Comparison of ENCODE assay signal across 10 cellular contexts in the genomic region with DNA sequence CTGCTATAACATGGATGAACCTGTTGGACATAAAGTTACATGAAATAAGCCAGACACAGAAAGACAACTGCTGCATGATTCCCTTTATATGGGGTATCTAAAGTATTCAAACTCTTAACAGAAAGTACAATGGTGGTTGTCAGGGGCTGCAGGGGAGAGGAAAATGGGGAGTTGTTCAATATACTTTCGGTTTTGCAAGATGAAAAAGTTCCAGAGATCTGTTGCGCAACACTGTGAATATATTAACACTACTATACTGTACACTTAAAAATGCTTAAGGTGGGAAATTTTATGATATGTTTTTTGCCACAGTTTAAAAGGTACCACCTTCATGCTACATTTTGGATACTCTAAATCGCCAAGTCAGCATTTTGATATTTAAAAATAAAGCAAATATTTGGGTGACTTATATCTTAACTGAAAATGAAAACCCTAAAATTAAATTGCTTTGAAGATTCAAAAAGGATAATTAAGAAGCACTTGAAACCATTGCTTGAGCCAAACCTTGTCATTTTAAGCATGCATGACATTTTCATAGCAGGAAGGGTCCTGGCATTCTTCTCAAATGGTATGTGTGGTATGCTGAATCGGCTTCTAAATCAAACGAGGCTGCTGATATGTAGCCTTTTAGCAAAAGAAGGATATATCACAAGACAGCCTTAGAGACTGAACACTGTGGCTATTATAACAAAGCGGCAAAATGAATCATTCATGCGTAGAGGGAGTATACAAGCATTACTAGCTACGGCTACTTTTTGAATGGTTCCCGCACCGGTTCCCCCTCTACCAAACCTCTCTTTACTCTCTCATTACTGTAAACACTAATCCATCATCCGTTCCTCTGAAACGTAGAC.
DNase-seq lines count a peak whose midpoint lies in the region; ATAC-seq and TF ChIP-seq lines count a peak whose summit lies in the region.
"Had no signal": no experiment of that assay in that cellular context is flagged by ENCODE, and none has a peak within 500 bp of the region (broad histone marks: within the 10 kb centered on the region; RNA-seq: fewer than 3 reads in every experiment).

No MANE protein-coding gene starts in this region.

- peaks cover 78% of the 10 kb centered on the region for H3K4me1 Mint-ChIP-seq in activated CD8-positive, alpha-beta memory T cell treated with anti-CD3 and anti-CD28 coated beads, Interleukin-2, amount 10 ng/mL, durations not matched to agents 7 days and 5 days
- peaks cover 24% of the 10 kb centered on the region for H3K4me1 Mint-ChIP-seq in activated B cell treated with CpG ODN at 0.5 μM for 24 hours
- peaks cover 47% of the 10 kb centered on the region for H3K4me1 Mint-ChIP-seq in nephron progenitor cell

- H3K36me3 Mint-ChIP-seq in activated CD8-positive, alpha-beta memory T cell treated with anti-CD3 and anti-CD28 coated beads, Interleukin-2, amount 10 ng/mL, durations not matched to agents 7 days and 5 days, result peaks cover 17% of the 10 kb centered on the region
- H3K36me3 Mint-ChIP-seq in activated B cell treated with CpG ODN at 0.5 μM for 24 hours (ENCODE audit: low read depth) (no peaks in the 10 kb centered on the region), nephron progenitor cell (ENCODE audit: low read depth) (peaks cover 36% of the 10 kb centered on the region)

- intact Hi-C loops in activated B cell treated with CpG ODN at 0.5 μM for 24 hours (cut with micrococcal nuclease), result loop anchor here (10.0 kb wide), 1 partner anchor 53 kb away; no protein-coding TSS in a partner anchor

- peak overlapping the region; percentile 95 for H3K27ac Mint-ChIP-seq in activated CD8-positive, alpha-beta memory T cell treated with anti-CD3 and anti-CD28 coated beads, Interleukin-2, amount 10 ng/mL, durations not matched to agents 7 days and 5 days
- H3K27ac Mint-ChIP-seq in activated B cell treated with CpG ODN at 0.5 μM for 24 hours (no peak overlapping the region), nephron progenitor cell (no peak overlapping the region)

- peaks cover 20% of the 10 kb centered on the region for H3K4me1 ChIP-seq in foreskin keratinocyte
- H3K4me1 ChIP-seq in thoracic aorta (ENCODE audit: control insufficient read depth in 1 of 2, low read depth in 2 of 2), result peaks cover 0 to 5% of the 10 kb centered on the region in 2 donors

- POLR2A ChIA-PET in activated B cell treated with CpG ODN at 0.5 μM for 24 hours (lab: Charles Lee), result no interaction called here

- no peaks in the 10 kb centered on the region for H3K9me3 Mint-ChIP-seq in activated CD8-positive, alpha-beta memory T cell treated with anti-CD3 and anti-CD28 coated beads, Interleukin-2, amount 10 ng/mL, durations not matched to agents 7 days and 5 days (ENCODE audit: low read depth)
- H3K9me3 Mint-ChIP-seq in activated B cell treated with CpG ODN at 0.5 μM for 24 hours, result no peaks in the 10 kb centered on the region
- H3K9me3 Mint-ChIP-seq in nephron progenitor cell, result peaks cover 52% of the 10 kb centered on the region

- H3K9me3 ChIP-seq in thoracic aorta, result no peaks in the 10 kb centered on the region

- H3K4me3 Mint-ChIP-seq in activated CD8-positive, alpha-beta memory T cell treated with anti-CD3 and anti-CD28 coated beads, Interleukin-2, amount 10 ng/mL, durations not matched to agents 7 days and 5 days, result peak overlapping the region; percentile 76
- H3K4me3 Mint-ChIP-seq in activated B cell treated with CpG ODN at 0.5 μM for 24 hours (peak overlapping the region; percentile 19), nephron progenitor cell (no peak overlapping the region)

- no peaks in the 10 kb centered on the region for H3K36me3 ChIP-seq in thoracic aorta

- no peaks in the 10 kb centered on the region for H3K27me3 Mint-ChIP-seq in activated CD8-positive, alpha-beta memory T cell treated with anti-CD3 and anti-CD28 coated beads, Interleukin-2, amount 10 ng/mL, durations not matched to agents 7 days and 5 days
- H3K27me3 Mint-ChIP-seq in activated B cell treated with CpG ODN at 0.5 μM for 24 hours, result no peaks in the 10 kb centered on the region
- no peaks in the 10 kb centered on the region for H3K27me3 Mint-ChIP-seq in nephron progenitor cell (ENCODE audit: low read depth, poor library complexity)

- peak overlapping the region; percentile 80 for H3K27ac ChIP-seq in foreskin keratinocyte
- peak overlapping the region; percentile 53 to 57 for H3K27ac ChIP-seq in thoracic aorta

- peak; percentile 45 for ATAC-seq in activated CD8-positive, alpha-beta memory T cell treated with anti-CD3 and anti-CD28 coated beads, Interleukin-2, amount 10 ng/mL, durations not matched to agents 7 days and 5 days
- ATAC-seq in activated B cell treated with CpG ODN at 0.5 μM for 24 hours (ENCODE audit: low read depth) (no peak), foreskin keratinocyte (peak; percentile 47), thoracic aorta (ENCODE audit: insufficient number of reproducible peaks, low FRiP score, low read depth) (no peak), HG02973 (IDR thresholded peaks at IDR 0.05; ENCODE audit: unreplicated experiment) (no peak)

- CTCF ChIA-PET in activated CD8-positive, alpha-beta memory T cell treated with anti-CD3 and anti-CD28 coated beads, Interleukin-2, amount 10 ng/mL, durations not matched to agents 7 days and 5 days (lab: Charles Lee), result interaction anchor here (0.8 to 1.8 kb wide), 8 partner anchors 9 to 49 kb away, joined by 3 to 5 read pairs (median 4); no protein-coding TSS in a partner anchor
- CTCF ChIA-PET in activated B cell treated with CpG ODN at 0.5 μM for 24 hours (lab: Charles Lee), result no interaction called here

- H3K4me3 ChIP-seq in thoracic aorta, result peak overlapping the region; percentile 60

- TF ChIP-seq CTCF in activated B cell treated with CpG ODN at 0.5 μM for 24 hours (IDR thresholded peaks at IDR 0.05) (no peak), foreskin keratinocyte (conservative IDR thresholded peaks at IDR 0.05) (no peak), thoracic aorta (IDR thresholded peaks at IDR 0.05) (no peak), nephron progenitor cell (IDR thresholded peaks at IDR 0.05) (no peak)

- no peaks in the 10 kb centered on the region for H3K27me3 ChIP-seq in foreskin keratinocyte
- H3K27me3 ChIP-seq in thoracic aorta (replicated peaks; ENCODE audit: insufficient read depth), result no peaks in the 10 kb centered on the region

- DNase-seq in activated CD8-positive, alpha-beta memory T cell treated with anti-CD3 and anti-CD28 coated beads, Interleukin-2, amount 10 ng/mL, durations not matched to agents 7 days and 5 days, result no peak
- no peak for DNase-seq in activated CD8-positive, alpha-beta memory T cell treated with anti-CD3 and anti-CD28 coated beads for 24 hours
- DNase-seq in activated B cell treated with CpG ODN at 0.5 μM for 24 hours, result no peak
- peak in 1 of 2 donors; percentile 47 for DNase-seq in foreskin keratinocyte
- DNase-seq in thoracic aorta (ENCODE audit: low spot score), result no peak
- DNase-seq in nephron progenitor cell, result no peak
- no peak for DNase-seq in NAMALWA (ENCODE audit: low spot score)
- DNase-seq: C1 segment of cervical spinal cord, H7 had no signal

Comparison
In these comparisons a context has a peak if more than half of its experiments do, and no peak if none do; other contexts are left out.
1. ATAC-seq: peak in activated CD8-positive, alpha-beta memory T cell treated with anti-CD3 and anti-CD28 coated beads, Interleukin-2, amount 10 ng/mL, durations not matched to agents 7 days and 5 days (single experiment) and foreskin keratinocyte (single experiment); none in activated B cell treated with CpG ODN at 0.5 μM for 24 hours (single experiment), thoracic aorta (single experiment) and HG02973 (single experiment).